In the genomic region with DNA sequence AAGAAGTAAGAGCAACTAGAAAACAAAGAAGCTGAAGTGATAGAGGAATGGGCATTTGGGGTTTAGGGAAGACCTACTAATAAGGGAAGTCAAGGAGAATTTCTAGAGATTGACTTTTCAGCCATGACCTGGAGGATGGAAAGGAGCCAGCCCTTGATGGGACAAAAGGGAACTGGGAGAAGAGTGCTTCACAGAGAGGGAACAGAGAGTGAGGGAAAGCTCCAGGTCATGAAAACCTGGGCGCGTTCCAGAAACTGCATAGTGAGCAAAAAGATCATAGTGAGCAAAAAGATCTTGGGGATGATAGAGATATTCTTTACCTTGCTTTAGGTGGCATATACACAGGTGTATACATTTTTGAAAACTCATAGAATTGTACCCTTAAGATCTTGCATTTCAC, we compare ENCODE assay signal across 6 cellular contexts.
"Had no signal": no experiment of that assay in that cellular context is flagged by ENCODE, and none has a peak within 500 bp of the region (broad histone marks: within the 10 kb centered on the region; RNA-seq: fewer than 3 reads in every experiment).

No MANE protein-coding gene starts in this region.

- H3K4me3 ChIP-seq: GM23338, K562 had no signal

- DNase-seq: H9, HCEC 1CT, IMR-90, KG1 had no signal

- ATAC-seq: GM23338, K562 had no signal
